In genomic region chr12:9753042-9753820, GRCh38 we compare ENCODE assay signal across 26 cellular contexts. TPM values are rescaled to one million over a fixed set of nuclear protein-coding genes. Genes with fewer than 3 reads are reported as not detected.
DNase-seq lines count a peak whose midpoint lies in the region; ATAC-seq lines count a peak whose summit lies in the region.
"Had no signal": no experiment of that assay in that cellular context is flagged by ENCODE, and none has a peak within 500 bp of the region (broad histone marks: within the 10 kb centered on the region; RNA-seq: fewer than 3 reads in every experiment).

No MANE protein-coding gene starts in this region.

- CTCF ChIA-PET in activated CD4-positive, alpha-beta T cell treated with anti-CD3 and anti-CD28 coated beads for 36 hours (lab: Charles Lee), result interaction anchor here (1.2 to 22.1 kb wide), 6 partner anchors 6 to 84 kb away, joined by 3 to 804 read pairs (median 119); partner anchors contain the start of genes CD69 and CLEC2D
- CTCF ChIA-PET in CD8-positive, alpha-beta memory T cell (lab: Charles Lee), result interaction anchor here (1.2 to 19.4 kb wide), 4 partner anchors 7 to 63 kb away, joined by 3 to 359 read pairs (median 101); partner anchors contain the start of gene CD69

- no peak for ATAC-seq in activated CD4-positive, alpha-beta T cell treated with anti-CD3 and anti-CD28 coated beads for 36 hours
- no peak for ATAC-seq in activated T-helper 17 cell treated with anti-CD3 and anti-CD28 coated beads, Interleukin-2, amount 50 U/mL, for 72 hours (replicated peaks)
- ATAC-seq in memory B cell (ENCODE audit: low read depth), result no peak
- ATAC-seq in GM21529 (IDR thresholded peaks at IDR 0.05; ENCODE audit: unreplicated experiment), result no peak

- no peaks in the 10 kb centered on the region for H3K9me3 Mint-ChIP-seq in activated CD4-positive, alpha-beta T cell treated with anti-CD3 and anti-CD28 coated beads for 36 hours (ENCODE audit: low read depth)
- no peaks in the 10 kb centered on the region for H3K9me3 Mint-ChIP-seq in CD8-positive, alpha-beta memory T cell
- H3K9me3 Mint-ChIP-seq in activated T-helper 17 cell treated with anti-CD3 and anti-CD28 coated beads, Interleukin-2, amount 50 U/mL, for 72 hours, result no peaks in the 10 kb centered on the region
- no peaks in the 10 kb centered on the region for H3K9me3 Mint-ChIP-seq in memory B cell
- H3K9me3 Mint-ChIP-seq: HFFc6, type B pancreatic cell had no signal

- no peak for DNase-seq in activated CD4-positive, alpha-beta T cell treated with anti-CD3 and anti-CD28 coated beads for 36 hours
- DNase-seq in activated CD4-positive, alpha-beta T cell treated with anti-CD3 and anti-CD28 coated beads, Interleukin-2, amount 50 U/mL, for 48 hours, result no peak
- no peak for DNase-seq in CD8-positive, alpha-beta memory T cell
- no peak for DNase-seq in memory B cell (ENCODE audit: low spot score in 2 of 2)
- DNase-seq in NCI-H2029 treated with DMSO at 0.1 percent for 48 hours (lab: John Stamatoyannopoulos, UW), result no peak
- DNase-seq in NCI-H1417 treated with DMSO at 0.1 percent for 48 hours (lab: John Stamatoyannopoulos, UW), result no peak
- DNase-seq: activated CD4-positive, alpha-beta T cell treated with anti-CD3 and anti-CD28 coated beads for 1 hour; amniotic stem cell; Calu3; cortex of kidney; glutamatergic neuron; GM23248; HFFc6; mammary epithelial cell; MV-4-11; NCI-H187 treated with DMSO at 0.1 percent for 48 hours; stimulated activated CD4-positive, alpha-beta T cell treated with anti-CD3 and anti-CD28 coated beads, Interleukin-4, amount 100 ng/mL, for 4 hours had no signal

- peaks cover 44% of the 10 kb centered on the region for H3K36me3 ChIP-seq in CD8-positive, alpha-beta memory T cell (ENCODE audit: insufficient read depth, low read length)
- H3K36me3 ChIP-seq: breast epithelium had no signal

- no peaks in the 10 kb centered on the region for H3K9me3 ChIP-seq in CD8-positive, alpha-beta memory T cell (ENCODE audit: low read length)
- H3K9me3 ChIP-seq: breast epithelium had no signal

- H3K4me1 Mint-ChIP-seq in activated CD4-positive, alpha-beta T cell treated with anti-CD3 and anti-CD28 coated beads for 36 hours, result peaks cover 51% of the 10 kb centered on the region
- H3K4me1 Mint-ChIP-seq in CD8-positive, alpha-beta memory T cell, result peaks cover 66 to 81% (median 81%) of the 10 kb centered on the region in 3 donors
- peaks cover 23% of the 10 kb centered on the region for H3K4me1 Mint-ChIP-seq in activated T-helper 17 cell treated with anti-CD3 and anti-CD28 coated beads, Interleukin-2, amount 50 U/mL, for 72 hours
- H3K4me1 Mint-ChIP-seq in memory B cell, result peaks cover 27% of the 10 kb centered on the region

- H3K27me3 ChIP-seq in CD8-positive, alpha-beta memory T cell (ENCODE audit: insufficient read depth, low read length, poor library complexity, severe bottlenecking), result no peaks in the 10 kb centered on the region
- H3K27me3 ChIP-seq: breast epithelium had no signal

- peaks cover 61% of the 10 kb centered on the region for H3K4me1 ChIP-seq in CD8-positive, alpha-beta memory T cell (ENCODE audit: insufficient read depth, low read length)
- H3K4me1 ChIP-seq: breast epithelium had no signal

- POLR2A ChIA-PET in activated CD4-positive, alpha-beta T cell treated with anti-CD3 and anti-CD28 coated beads for 36 hours (lab: Charles Lee), result interaction anchor here (0.6 to 1.5 kb wide), 4 partner anchors 11 to 92 kb away, joined by 3 to 4 read pairs (median 3); partner anchors contain the start of gene CLEC2D
- POLR2A ChIA-PET in CD8-positive, alpha-beta memory T cell (lab: Charles Lee), result no interaction called here

- H3K36me3 Mint-ChIP-seq in activated CD4-positive, alpha-beta T cell treated with anti-CD3 and anti-CD28 coated beads for 36 hours (ENCODE audit: low read depth), result peaks cover 61% of the 10 kb centered on the region
- peaks cover 32 to 61% (median 40%) of the 10 kb centered on the region in 3 donors for H3K36me3 Mint-ChIP-seq in CD8-positive, alpha-beta memory T cell
- peaks cover 65% of the 10 kb centered on the region for H3K36me3 Mint-ChIP-seq in activated T-helper 17 cell treated with anti-CD3 and anti-CD28 coated beads, Interleukin-2, amount 50 U/mL, for 72 hours (ENCODE audit: low read depth)
- H3K36me3 Mint-ChIP-seq in memory B cell, result peaks cover 16% of the 10 kb centered on the region
- H3K36me3 Mint-ChIP-seq: type B pancreatic cell had no signal

- intact Hi-C loops in activated CD4-positive, alpha-beta T cell treated with anti-CD3 and anti-CD28 coated beads for 36 hours (cut with DNase I, micrococcal nuclease), result loop anchor here in 1 of 2 experiments (1.0 kb wide), 1 partner anchor 105 kb away; no protein-coding TSS in a partner anchor

- no peaks in the 10 kb centered on the region for H3K27me3 Mint-ChIP-seq in activated CD4-positive, alpha-beta T cell treated with anti-CD3 and anti-CD28 coated beads for 36 hours
- peaks cover 0 to 2% of the 10 kb centered on the region in 2 donors for H3K27me3 Mint-ChIP-seq in CD8-positive, alpha-beta memory T cell
- H3K27me3 Mint-ChIP-seq in activated T-helper 17 cell treated with anti-CD3 and anti-CD28 coated beads, Interleukin-2, amount 50 U/mL, for 72 hours, result no peaks in the 10 kb centered on the region
- H3K27me3 Mint-ChIP-seq in memory B cell, result no peaks in the 10 kb centered on the region
- H3K27me3 Mint-ChIP-seq: type B pancreatic cell had no signal

- H3K27ac ChIP-seq in CD8-positive, alpha-beta memory T cell (ENCODE audit: low read depth, low read length), result no peak overlapping the region
- H3K27ac ChIP-seq: breast epithelium, GM23248 had no signal

- H3K27ac Mint-ChIP-seq in activated CD4-positive, alpha-beta T cell treated with anti-CD3 and anti-CD28 coated beads for 36 hours, result peak overlapping the region; percentile 94
- peak overlapping the region; percentile 0 to 99 (median 44) for H3K27ac Mint-ChIP-seq in CD8-positive, alpha-beta memory T cell
- no peak overlapping the region for H3K27ac Mint-ChIP-seq in activated T-helper 17 cell treated with anti-CD3 and anti-CD28 coated beads, Interleukin-2, amount 50 U/mL, for 72 hours
- peak overlapping the region; percentile 84 for H3K27ac Mint-ChIP-seq in memory B cell
- H3K27ac Mint-ChIP-seq: HFFc6, type B pancreatic cell had no signal

- peak overlapping the region; percentile 99 for H3K4me3 Mint-ChIP-seq in activated CD4-positive, alpha-beta T cell treated with anti-CD3 and anti-CD28 coated beads for 36 hours
- H3K4me3 Mint-ChIP-seq in CD8-positive, alpha-beta memory T cell, result peak overlapping the region in 3 of 7 donors; percentile 5 to 27 (median 13)
- peak overlapping the region; percentile 96 for H3K4me3 Mint-ChIP-seq in activated T-helper 17 cell treated with anti-CD3 and anti-CD28 coated beads, Interleukin-2, amount 50 U/mL, for 72 hours
- no peak overlapping the region for H3K4me3 Mint-ChIP-seq in memory B cell
- H3K4me3 Mint-ChIP-seq: HFFc6, type B pancreatic cell had no signal

- no peak overlapping the region for H3K4me3 ChIP-seq in CD8-positive, alpha-beta memory T cell (ENCODE audit: low read length)
- H3K4me3 ChIP-seq: breast epithelium, GM23248 had no signal

RNA-seq across cellular contexts. Expression of gene CD69, which starts 7.5 kb away (rescaled TPM):
- total RNA-seq in activated CD4-positive, alpha-beta T cell treated with anti-CD3 and anti-CD28 coated beads for 36 hours, result 100 to 1,000 TPM in 1 of 2 experiments, 10 to 100 TPM in 1; 97.9 to 127 TPM
- 10 to 100 TPM; 66.8 to 67.1 TPM for total RNA-seq in CD8-positive, alpha-beta memory T cell
- 253 TPM for polyA plus RNA-seq in CD8-positive, alpha-beta memory T cell
- 100 to 1,000 TPM in 1 of 2 donors, 10 to 100 TPM in 1; 51.8 to 150 TPM for total RNA-seq in activated T-helper 17 cell treated with anti-CD3 and anti-CD28 coated beads, Interleukin-2, amount 50 U/mL, for 72 hours
- total RNA-seq: A172, GM23248, HFFc6, mammary epithelial cell, myocyte, osteocyte had no signal
- polyA plus RNA-seq: GM23248, mammary epithelial cell had no signal

RNA-seq across cellular contexts. Expression of gene CLECL1, which starts 20.3 kb away (rescaled TPM):
- total RNA-seq in activated CD4-positive, alpha-beta T cell treated with anti-CD3 and anti-CD28 coated beads for 36 hours, result 1 to 10 TPM; 3.1 to 3.8 TPM
- 1 to 10 TPM; 3.6 to 4.7 TPM for total RNA-seq in CD8-positive, alpha-beta memory T cell
- 14.3 TPM for polyA plus RNA-seq in CD8-positive, alpha-beta memory T cell
- total RNA-seq in activated T-helper 17 cell treated with anti-CD3 and anti-CD28 coated beads, Interleukin-2, amount 50 U/mL, for 72 hours, result 1 to 10 TPM; 6.1 to 7.7 TPM
- total RNA-seq: A172, Calu3, Daoy, GM23248, HFFc6, HT1080, mammary epithelial cell, myocyte, osteocyte had no signal
- polyA plus RNA-seq: GM23248, mammary epithelial cell had no signal
